ENCODE assay signal across 8 cellular contexts in the genomic region with DNA sequence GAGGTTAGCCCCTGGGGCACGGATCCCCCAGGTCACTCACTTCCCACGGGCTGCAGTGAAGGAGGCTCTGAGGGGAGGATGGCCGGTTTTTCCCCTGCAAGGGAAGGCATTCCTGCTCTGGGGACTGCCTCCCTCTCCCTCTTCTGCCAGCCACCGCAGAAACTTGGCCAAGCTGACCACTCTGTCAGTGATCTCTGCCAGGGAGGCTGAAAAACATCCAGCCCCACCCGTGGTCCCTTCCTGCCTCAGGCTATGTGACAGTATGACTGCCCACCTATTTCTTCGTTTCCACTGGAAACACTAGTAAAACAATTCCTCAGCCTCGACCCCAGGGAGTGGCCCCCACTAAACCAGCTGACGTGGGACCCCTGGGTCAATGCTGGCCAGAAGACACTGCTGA. TPM values are rescaled to one million over a fixed set of nuclear protein-coding genes. Genes with fewer than 3 reads are reported as not detected.
A peak's percentile ranks its signal among the peaks of the same experiment; 100 is the strongest.
DNase-seq lines count a peak whose midpoint lies in the region; ATAC-seq and TF ChIP-seq lines count a peak whose summit lies in the region.

No MANE protein-coding gene starts in this region.

- H3K27me3 Mint-ChIP-seq in IgD-negative memory B cell (peaks cover 2% of the 10 kb centered on the region), chondrocyte (ENCODE audit: low read depth) (no peaks in the 10 kb centered on the region), natural killer cell (ENCODE audit: low read depth in 2 of 2) (no peaks in the 10 kb centered on the region)

- H3K4me1 ChIP-seq in ACC112 (ENCODE audit: control insufficient read depth, insufficient read depth, low read length, unreplicated experiment) = peaks cover 24% of the 10 kb centered on the region

- peak overlapping the region; percentile 52 for H3K4me3 ChIP-seq in ACC112 (ENCODE audit: low read depth, low read length)

- peak overlapping the region in 3 of 4 donors; percentile 36 to 76 (median 48) for H3K4me3 Mint-ChIP-seq in IgD-negative memory B cell
- peak overlapping the region; percentile 67 for H3K4me3 Mint-ChIP-seq in chondrocyte (ENCODE audit: unreplicated experiment)
- peak overlapping the region; percentile 67 for H3K4me3 Mint-ChIP-seq in natural killer cell

- H2AFZ ChIP-seq in ACC112 (ENCODE audit: low read length, unreplicated experiment) = no peak overlapping the region

- DNase-seq in chondrocyte (ENCODE audit: low spot score) = no peak
- DNase-seq in natural killer cell = no peak
- no peak for DNase-seq in SIG-M5 (lab: John Stamatoyannopoulos, UW)
- no peak for DNase-seq in central memory CD4-positive, alpha-beta T cell
- no peak for DNase-seq in DMS153 (lab: John Stamatoyannopoulos, UW)

- H3K27me3 ChIP-seq in ACC112 (ENCODE audit: insufficient read depth, low read length) = no peaks in the 10 kb centered on the region

- H3K4me1 Mint-ChIP-seq in IgD-negative memory B cell (peaks cover 11 to 14% (median 12%) of the 10 kb centered on the region in 3 donors), chondrocyte (ENCODE audit: low read depth) (peaks cover 44% of the 10 kb centered on the region), natural killer cell (peaks cover 13 to 29% of the 10 kb centered on the region in 2 donors)

- H3K36me3 Mint-ChIP-seq in IgD-negative memory B cell = peaks cover 2% of the 10 kb centered on the region
- H3K36me3 Mint-ChIP-seq in chondrocyte (ENCODE audit: low read depth) = no peaks in the 10 kb centered on the region
- H3K36me3 Mint-ChIP-seq in natural killer cell = no peaks in the 10 kb centered on the region

- no peak for TF ChIP-seq CTCF in chondrocyte (IDR thresholded peaks at IDR 0.05)
- no peak for TF ChIP-seq CTCF in natural killer cell (IDR thresholded peaks at IDR 0.05)

- H3K27ac Mint-ChIP-seq in IgD-negative memory B cell = no peak overlapping the region
- H3K27ac Mint-ChIP-seq in chondrocyte (ENCODE audit: unreplicated experiment) = no peak overlapping the region
- peak overlapping the region in 1 of 2 donors; percentile 5 for H3K27ac Mint-ChIP-seq in natural killer cell

- intact Hi-C loops in natural killer cell (cut with micrococcal nuclease) = loop anchor here (1.0 kb wide), 1 partner anchor 15 kb away; the partner anchor contains the start of gene FANCD2

- ATAC-seq in natural killer cell (no peak), GM21447 (IDR thresholded peaks at IDR 0.05; ENCODE audit: unreplicated experiment) (no peak)

- no peak overlapping the region for H3K27ac ChIP-seq in ACC112 (ENCODE audit: low read depth, low read length)

- H3K79me2 ChIP-seq in ACC112 (ENCODE audit: control insufficient read depth, insufficient read depth, low read length, unreplicated experiment) = no peaks in the 10 kb centered on the region

- no peaks in the 10 kb centered on the region for H3K36me3 ChIP-seq in ACC112 (ENCODE audit: insufficient read depth, low read length)

- H3K9me3 Mint-ChIP-seq in IgD-negative memory B cell (no peaks in the 10 kb centered on the region), chondrocyte (ENCODE audit: low read depth) (no peaks in the 10 kb centered on the region), natural killer cell (no peaks in the 10 kb centered on the region)

RNA-seq across cellular contexts. Expression of gene FANCD2, which starts 14.6 kb away (rescaled TPM):
- 15.2 TPM for polyA plus RNA-seq in IgD-negative memory B cell
- 3.6 to 8.1 TPM (median 3.6 TPM) in 3 replicates for total RNA-seq in chondrocyte
- 10 to 100 TPM in 2 of 3 donors, 1 to 10 TPM in 1; 9.0 to 15.7 (median 14.6) TPM for total RNA-seq in natural killer cell

RNA-seq across cellular contexts. Expression of gene EMC3, which starts 25.0 kb away (rescaled TPM):
- 69.2 TPM for polyA plus RNA-seq in IgD-negative memory B cell
- 51.5 to 60.0 TPM (median 52.9 TPM) in 3 replicates for total RNA-seq in chondrocyte
- total RNA-seq in natural killer cell = 10 to 100 TPM; 48.5 to 50.4 (median 49.2) TPM

RNA-seq across cellular contexts. Expression of gene PRRT3, which starts 59.4 kb away (rescaled TPM):
- 2.0 TPM for polyA plus RNA-seq in IgD-negative memory B cell
- 3.9 to 7.6 TPM (median 3.9 TPM) in 3 replicates for total RNA-seq in chondrocyte
- total RNA-seq in natural killer cell = 1 to 10 TPM; 2.2 to 5.1 (median 4.8) TPM
